Comparison of ENCODE assay signal across 7 cellular contexts in the genomic region with DNA sequence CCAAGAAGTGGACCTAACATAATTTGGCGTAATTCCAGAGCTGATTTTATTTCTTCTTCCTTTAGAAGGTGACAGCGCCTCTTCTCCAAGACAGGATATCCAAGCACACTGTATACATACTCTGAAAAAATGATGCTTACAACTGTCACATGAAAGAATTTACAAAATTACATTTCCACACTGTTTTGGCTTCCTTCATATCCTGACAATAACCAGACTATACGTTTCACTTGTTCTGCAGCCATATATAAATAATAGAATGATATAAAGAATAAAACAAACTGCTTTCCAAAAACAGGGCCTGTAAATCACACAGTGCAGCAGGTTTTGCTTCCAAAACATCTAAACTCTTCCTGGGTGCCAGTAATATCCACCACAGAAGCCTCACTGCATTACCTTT.
"Had no signal": no experiment of that assay in that cellular context is flagged by ENCODE, and none has a peak within 500 bp of the region (broad histone marks: within the 10 kb centered on the region; RNA-seq: fewer than 3 reads in every experiment).

No MANE protein-coding gene starts in this region.

- FAIRE-seq: H1, H54, HepG2 had no signal

- DNase-seq: H9, HCEC 1CT had no signal

- H3K27ac ChIP-seq: HL-60 had no signal

- ATAC-seq: GM23338, HepG2 had no signal

- H3K4me3 ChIP-seq: GM23338 had no signal
